1 cellular context compared by ENCODE assay signal in genomic region chr17:1904273-1905052, GRCh38.
A peak's percentile ranks its signal among the peaks of the same experiment; 100 is the strongest.
TF ChIP-seq lines count a peak whose summit lies in the region.

No MANE protein-coding gene starts in this region.

TF ChIP-seq in HepG2, 621 proteins besides CTCF, POLR2A, EP300 and RAD21 (continued from another document):
- TF ChIP-seq TBX2 (CRISPR knock-in tag; IDR thresholded peaks at IDR 0.05; ENCODE audit: borderline replicate concordance) = 0 out of 2 replicates have a peak, but pooled peaks have one; percentile 13
- 0 out of 2 replicates have a peak, but pooled peaks have one; percentile 16 for TF ChIP-seq SAP130 (CRISPR knock-in tag; IDR thresholded peaks at IDR 0.05; ENCODE audit: low read depth)
- TF ChIP-seq GTF3A (CRISPR knock-in tag; conservative IDR thresholded peaks at IDR 0.05) = no peak
- no peak for TF ChIP-seq ZNF672 (CRISPR knock-in tag; IDR thresholded peaks at IDR 0.05)
- TF ChIP-seq ASH2L (IDR thresholded peaks at IDR 0.05; ENCODE audit: insufficient read length, low read depth, low read length) = peak; percentile 25
- TF ChIP-seq FOXO4 (CRISPR knock-in tag; conservative IDR thresholded peaks at IDR 0.05) = no peak
- no peak for TF ChIP-seq LCORL (IDR thresholded peaks at IDR 0.05)
- TF ChIP-seq LCORL (CRISPR knock-in tag; IDR thresholded peaks at IDR 0.05) = peak; percentile 43; the same call in 1 of the 2 replicates
- peak; percentile 49 for TF ChIP-seq HNF4A (CRISPR knock-in tag; IDR thresholded peaks at IDR 0.05)
- no peak for TF ChIP-seq U2AF2 (IDR thresholded peaks at IDR 0.05; ENCODE audit: low read depth, low read length)
- no peak for TF ChIP-seq BORCS8-MEF2B (CRISPR knock-in tag; IDR thresholded peaks at IDR 0.05)
- TF ChIP-seq ZNF414 (CRISPR knock-in tag; IDR thresholded peaks at IDR 0.05) = 0 out of 2 replicates have a peak, but pooled peaks have one; percentile 25
- TF ChIP-seq HMGXB3 (CRISPR knock-in tag; IDR thresholded peaks at IDR 0.05; ENCODE audit: borderline replicate concordance) = no peak
- TF ChIP-seq DNMT3B (CRISPR knock-in tag; conservative IDR thresholded peaks at IDR 0.05) = no peak
- TF ChIP-seq PAXIP1 (CRISPR knock-in tag; conservative IDR thresholded peaks at IDR 0.05) = 0 out of 2 replicates have a peak, but pooled peaks have one; percentile 21
- TF ChIP-seq HNF4G (IDR thresholded peaks at IDR 0.05; ENCODE audit: borderline replicate concordance, low read depth, low read length) = 0 out of 2 replicates have a peak, but pooled peaks have one; percentile 22
- no peak for TF ChIP-seq HNF4G (CRISPR knock-in tag; IDR thresholded peaks at IDR 0.05; ENCODE audit: borderline replicate concordance, low read depth)
